Comparison of ENCODE assay signal across 8 cellular contexts in genomic region chr4:87896020-87896621, GRCh38.
DNase-seq lines count a peak whose midpoint lies in the region; ATAC-seq and TF ChIP-seq lines count a peak whose summit lies in the region.

No MANE protein-coding gene starts in this region.

- TF ChIP-seq CTCF in Loucy (conservative IDR thresholded peaks at IDR 0.05; ENCODE audit: low read length): no peak

- H3K36me3 ChIP-seq in Loucy (ENCODE audit: insufficient read depth, low read length) (no peaks in the 10 kb centered on the region), adipocyte (ENCODE audit: control insufficient read depth, insufficient read depth, low read length, severe bottlenecking) (no peaks in the 10 kb centered on the region)

- no peak overlapping the region for H2AFZ ChIP-seq in Loucy (ENCODE audit: low read length)

- H3K4me2 ChIP-seq in Loucy (ENCODE audit: low read depth, low read length, poor library complexity, severe bottlenecking): peak overlapping the region; percentile 69

- no peaks in the 10 kb centered on the region for H3K9me2 ChIP-seq in Loucy (replicated peaks; ENCODE audit: low read depth, low read length)

- H3K4me3 ChIP-seq in Loucy (ENCODE audit: low read length, poor library complexity, severe bottlenecking) (peak overlapping the region; percentile 33), adipocyte (ENCODE audit: low read length) (no peak overlapping the region)

- no peak overlapping the region for H3K9ac ChIP-seq in Loucy (ENCODE audit: low read depth, low read length, poor library complexity, severe bottlenecking)
- no peak overlapping the region for H3K9ac ChIP-seq in adipocyte (ENCODE audit: low read length)

- ATAC-seq in GM18909 (IDR thresholded peaks at IDR 0.05; ENCODE audit: poor library complexity, unreplicated experiment) (no peak), HG02763 (IDR thresholded peaks at IDR 0.05; ENCODE audit: unreplicated experiment) (no peak)

- DNase-seq in DMS53 (lab: John Stamatoyannopoulos, UW) (peak; percentile 40), adipocyte (ENCODE audit: low read depth) (peak; percentile 51), left kidney (ENCODE audit: low read depth, low spot score) (peak; percentile 52), NCI-H1105 treated with DMSO at 0.1 percent for 48 hours (lab: John Stamatoyannopoulos, UW) (no peak)
- no peak for DNase-seq in activated CD8-positive, alpha-beta memory T cell treated with anti-CD3 and anti-CD28 coated beads for 24 hours

- no peaks in the 10 kb centered on the region for H3K9me3 ChIP-seq in Loucy (ENCODE audit: insufficient read depth, low read depth, low read length)
- H3K9me3 ChIP-seq in adipocyte (ENCODE audit: control insufficient read depth, low read length): peaks cover 8% of the 10 kb centered on the region

- H3F3A ChIP-seq in Loucy (ENCODE audit: low read depth): no peaks in the 10 kb centered on the region

- no peaks in the 10 kb centered on the region for H3K27me3 ChIP-seq in Loucy (ENCODE audit: insufficient read depth, low read length, poor library complexity, severe bottlenecking)
- peaks cover 43% of the 10 kb centered on the region for H3K27me3 ChIP-seq in adipocyte (replicated peaks; ENCODE audit: control insufficient read depth, insufficient read depth, low read length)

- no peaks in the 10 kb centered on the region for H4K20me1 ChIP-seq in Loucy (ENCODE audit: insufficient read depth, low read length, poor library complexity, severe bottlenecking)

- H3K79me2 ChIP-seq in Loucy (ENCODE audit: insufficient read depth, low read length): no peaks in the 10 kb centered on the region

- H3K4me1 ChIP-seq in Loucy (ENCODE audit: insufficient read depth, low read length, poor library complexity, severe bottlenecking): peaks cover 14% of the 10 kb centered on the region
- peaks cover 12% of the 10 kb centered on the region for H3K4me1 ChIP-seq in adipocyte (ENCODE audit: control insufficient read depth, insufficient read depth, low read length)

Comparison
In these comparisons a context has a peak if more than half of its experiments do, and no peak if none do; other contexts are left out.
1. DNase-seq: peak in DMS53 (single experiment), adipocyte (single experiment) and left kidney (single experiment); none in activated CD8-positive, alpha-beta memory T cell treated with anti-CD3 and anti-CD28 coated beads for 24 hours (single experiment) and NCI-H1105 treated with DMSO at 0.1 percent for 48 hours (single experiment).